In the genomic region with DNA sequence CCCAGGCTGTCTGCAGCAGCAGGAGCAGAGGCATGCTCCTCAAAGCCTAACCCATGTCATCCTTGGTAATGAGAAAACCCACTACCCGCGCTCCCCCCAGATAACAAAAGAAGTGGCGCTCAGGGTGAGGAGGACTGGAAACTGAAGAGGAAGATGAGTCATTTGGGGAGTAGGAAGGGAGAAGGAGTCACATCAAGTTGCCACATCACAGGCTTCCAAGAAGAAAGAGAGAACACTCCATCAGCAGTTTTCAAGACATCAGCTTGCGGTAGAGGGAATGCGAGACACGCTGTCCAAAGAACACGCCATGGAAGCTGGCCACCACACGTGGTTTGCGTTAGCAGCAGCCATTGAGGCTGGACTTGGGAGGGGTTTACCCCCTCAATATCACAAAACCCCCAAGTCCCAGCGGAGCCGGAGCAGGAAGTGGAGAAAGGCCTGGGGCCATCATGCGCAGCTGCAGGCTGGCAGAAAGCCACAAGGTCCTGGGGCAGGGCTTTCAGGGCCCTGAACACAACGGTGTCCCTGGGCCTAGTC, we compare ENCODE assay signal across 7 cellular contexts. TPM values are rescaled to one million over a fixed set of nuclear protein-coding genes. Genes with fewer than 3 reads are reported as not detected.
DNase-seq lines count a peak whose midpoint lies in the region; ATAC-seq and TF ChIP-seq lines count a peak whose summit lies in the region.

No MANE protein-coding gene starts in this region.

- H3K4me1 Mint-ChIP-seq in activated T-helper 1 cell treated with anti-CD3 and anti-CD28 coated beads, Interleukin-12 subunit alpha, Interleukin-12 subunit beta, Interleukin-2, Interleukin-4 antibody, amounts not matched to agents 30 ng/mL and 10 ng/mL and 1 ng/mL, durations not matched to agents 14 hours and 24 hours and 36 hours (ENCODE audit: low read depth) = peaks cover 31% of the 10 kb centered on the region
- H3K4me1 Mint-ChIP-seq in natural killer cell = no peaks in the 10 kb centered on the region

- TF ChIP-seq CTCF in heart right ventricle (IDR thresholded peaks at IDR 0.05) = no peak
- TF ChIP-seq CTCF in natural killer cell (IDR thresholded peaks at IDR 0.05) = no peak

- DNase-seq in KBM-7 = peak; percentile 75
- no peak for DNase-seq in activated T-helper 1 cell treated with anti-CD3 and anti-CD28 coated beads, Interleukin-12 subunit alpha, Interleukin-12 subunit beta, Interleukin-2, Interleukin-4 antibody, amounts not matched to agents 30 ng/mL and 10 ng/mL and 1 ng/mL, durations not matched to agents 14 hours and 24 hours and 36 hours (ENCODE audit: low spot score)
- peak; percentile 86 to 88 for DNase-seq in heart right ventricle
- peak; percentile 9 to 20 for DNase-seq in stimulated activated CD8-positive, alpha-beta memory T cell treated with anti-CD3 and anti-CD28 coated beads, Interleukin-2, amount 100 ng/mL, for 48 hours (ENCODE audit: low read depth in 2 of 2)
- no peak for DNase-seq in natural killer cell
- no peak for DNase-seq in activated gamma-delta T cell (lab: John Stamatoyannopoulos, UW)

- no peaks in the 10 kb centered on the region for H3K9me3 ChIP-seq in heart right ventricle

- ATAC-seq in heart right ventricle (peak; percentile 73 to 89 (median 84)), HG02678 (IDR thresholded peaks at IDR 0.05; ENCODE audit: unreplicated experiment) (no peak), natural killer cell (no peak)

- in situ Hi-C loops in KBM-7 (cut with MboI; ENCODE audit: low pct_unique_long_range_greater_than_20kb, low sequenced_read_pairs) = no loop called here

- H3K4me3 ChIP-seq in heart right ventricle = no peak overlapping the region

- no peaks in the 10 kb centered on the region for H3K9me3 Mint-ChIP-seq in activated T-helper 1 cell treated with anti-CD3 and anti-CD28 coated beads, Interleukin-12 subunit alpha, Interleukin-12 subunit beta, Interleukin-2, Interleukin-4 antibody, amounts not matched to agents 30 ng/mL and 10 ng/mL and 1 ng/mL, durations not matched to agents 14 hours and 24 hours and 36 hours
- H3K9me3 Mint-ChIP-seq in natural killer cell = no peaks in the 10 kb centered on the region

- peak overlapping the region; percentile 15 for H3K27ac Mint-ChIP-seq in activated T-helper 1 cell treated with anti-CD3 and anti-CD28 coated beads, Interleukin-12 subunit alpha, Interleukin-12 subunit beta, Interleukin-2, Interleukin-4 antibody, amounts not matched to agents 30 ng/mL and 10 ng/mL and 1 ng/mL, durations not matched to agents 14 hours and 24 hours and 36 hours
- no peak overlapping the region for H3K27ac Mint-ChIP-seq in natural killer cell

- no peaks in the 10 kb centered on the region for H3K36me3 ChIP-seq in heart right ventricle

- peaks cover 6% of the 10 kb centered on the region for H3K27me3 Mint-ChIP-seq in activated T-helper 1 cell treated with anti-CD3 and anti-CD28 coated beads, Interleukin-12 subunit alpha, Interleukin-12 subunit beta, Interleukin-2, Interleukin-4 antibody, amounts not matched to agents 30 ng/mL and 10 ng/mL and 1 ng/mL, durations not matched to agents 14 hours and 24 hours and 36 hours (ENCODE audit: insufficient read depth)
- no peaks in the 10 kb centered on the region for H3K27me3 Mint-ChIP-seq in natural killer cell (ENCODE audit: low read depth in 2 of 2)

- H3K36me3 Mint-ChIP-seq in activated T-helper 1 cell treated with anti-CD3 and anti-CD28 coated beads, Interleukin-12 subunit alpha, Interleukin-12 subunit beta, Interleukin-2, Interleukin-4 antibody, amounts not matched to agents 30 ng/mL and 10 ng/mL and 1 ng/mL, durations not matched to agents 14 hours and 24 hours and 36 hours (ENCODE audit: low read depth) = no peaks in the 10 kb centered on the region
- no peaks in the 10 kb centered on the region for H3K36me3 Mint-ChIP-seq in natural killer cell

- WGBS in heart right ventricle, 2 donors = 51 to 68% methylated on average over 13 of the region's 13 CpGs

- H3K27me3 ChIP-seq in heart right ventricle = no peaks in the 10 kb centered on the region

- intact Hi-C loops in activated T-helper 1 cell treated with anti-CD3 and anti-CD28 coated beads, Interleukin-12 subunit alpha, Interleukin-12 subunit beta, Interleukin-2, Interleukin-4 antibody, amounts not matched to agents 30 ng/mL and 10 ng/mL and 1 ng/mL, durations not matched to agents 14 hours and 24 hours and 36 hours (cut with micrococcal nuclease) = loop anchor here (1.0 to 5.0 kb wide), 3 partner anchors 31 to 505 kb away; no protein-coding TSS in a partner anchor
- intact Hi-C loops in heart right ventricle (cut with DNase I) = no loop called here
- intact Hi-C loops in natural killer cell (cut with micrococcal nuclease) = no loop called here

- no peak overlapping the region for H3K4me3 Mint-ChIP-seq in activated T-helper 1 cell treated with anti-CD3 and anti-CD28 coated beads, Interleukin-12 subunit alpha, Interleukin-12 subunit beta, Interleukin-2, Interleukin-4 antibody, amounts not matched to agents 30 ng/mL and 10 ng/mL and 1 ng/mL, durations not matched to agents 14 hours and 24 hours and 36 hours
- no peak overlapping the region for H3K4me3 Mint-ChIP-seq in natural killer cell

- H3K27ac ChIP-seq in heart right ventricle = peak overlapping the region; percentile 16 to 84 (median 71)

- H3K4me1 ChIP-seq in heart right ventricle = peaks cover 7 to 82% (median 28%) of the 10 kb centered on the region in 9 donors

RNA-seq across cellular contexts. Expression of a gene that starts 41.5 kb away (rescaled TPM):
- 0.26 and 0.32 TPM in 2 replicates for total RNA-seq in activated T-helper 1 cell treated with anti-CD3 and anti-CD28 coated beads, Interleukin-12 subunit alpha, Interleukin-12 subunit beta, Interleukin-2, Interleukin-4 antibody, amounts not matched to agents 30 ng/mL and 10 ng/mL and 1 ng/mL, durations not matched to agents 14 hours and 24 hours and 36 hours
- total RNA-seq in heart right ventricle (10 to 100 TPM in 2 of 10 donors, 1 to 10 TPM in 8; 2.9 to 12.5 (median 5.9) TPM), natural killer cell (under 1 TPM in 2 of 3 donors, not detected in 1; 0.25 to 0.35 TPM)
- polyA plus RNA-seq in heart right ventricle = 1 to 10 TPM; 1.8 to 5.7 TPM

Comparison
In these comparisons a context has a peak if more than half of its experiments do, and no peak if none do; other contexts are left out.
1. DNase-seq: peak in KBM-7 (single experiment), heart right ventricle (2 of 2) and stimulated activated CD8-positive, alpha-beta memory T cell treated with anti-CD3 and anti-CD28 coated beads, Interleukin-2, amount 100 ng/mL, for 48 hours (2 of 2); none in activated T-helper 1 cell treated with anti-CD3 and anti-CD28 coated beads, Interleukin-12 subunit alpha, Interleukin-12 subunit beta, Interleukin-2, Interleukin-4 antibody, amounts not matched to agents 30 ng/mL and 10 ng/mL and 1 ng/mL, durations not matched to agents 14 hours and 24 hours and 36 hours (single experiment), natural killer cell (single experiment) and activated gamma-delta T cell (single experiment).
2. ATAC-seq: peak in heart right ventricle (8 of 8); none in HG02678 (single experiment) and natural killer cell (0 of 3).